15 cellular contexts compared by ENCODE assay signal in genomic region chr9:93062364-93062763, GRCh38. TPM values are rescaled to one million over a fixed set of nuclear protein-coding genes. Genes with fewer than 3 reads are reported as not detected.
DNase-seq lines count a peak whose midpoint lies in the region; ATAC-seq and TF ChIP-seq lines count a peak whose summit lies in the region.
"Had no signal": no experiment of that assay in that cellular context is flagged by ENCODE, and none has a peak within 500 bp of the region (broad histone marks: within the 10 kb centered on the region; RNA-seq: fewer than 3 reads in every experiment).

No MANE protein-coding gene starts in this region.

- WGBS in thymus: 62% methylated on average over 2 of the region's 2 CpGs
- 78 to 95% (median 93%) methylated on average over 1 to 2 of the region's 2 CpGs for WGBS in adrenal gland, 4 donors

- H3K4me3 Mint-ChIP-seq in activated naive CD4-positive, alpha-beta T cell treated with anti-CD3 and anti-CD28 coated beads, Interleukin-2, amount 10 ng/mL, durations not matched to agents 7 days and 5 days: peak overlapping the region; percentile 92
- peak overlapping the region; percentile 85 for H3K4me3 Mint-ChIP-seq in central memory CD8-positive, alpha-beta T cell

- no peaks in the 10 kb centered on the region for H3K27me3 ChIP-seq in thymus (ENCODE audit: control insufficient read depth, insufficient read depth)
- no peaks in the 10 kb centered on the region for H3K27me3 ChIP-seq in adrenal gland
- H3K27me3 ChIP-seq: left lung had no signal

- no peak for TF ChIP-seq POLR2A in adrenal gland (IDR thresholded peaks at IDR 0.05)

- no peaks in the 10 kb centered on the region for H3K36me3 ChIP-seq in thymus (ENCODE audit: control insufficient read depth, insufficient read depth)
- H3K36me3 ChIP-seq in adrenal gland (replicated peaks in 1 of 2): no peaks in the 10 kb centered on the region
- H3K36me3 ChIP-seq: left lung had no signal

- H3K27ac ChIP-seq in thymus (ENCODE audit: low read depth) (peak overlapping the region; percentile 96), adrenal gland (no peak overlapping the region)
- H3K27ac ChIP-seq: dorsolateral prefrontal cortex, left lung, VCaP had no signal

- no peak for ATAC-seq in central memory CD8-positive, alpha-beta T cell (replicated peaks; ENCODE audit: extremely low read depth, poor library complexity, severe bottlenecking)
- ATAC-seq: left lung had no signal

- H3K4me1 Mint-ChIP-seq in activated naive CD4-positive, alpha-beta T cell treated with anti-CD3 and anti-CD28 coated beads, Interleukin-2, amount 10 ng/mL, durations not matched to agents 7 days and 5 days: peaks cover 89% of the 10 kb centered on the region
- H3K4me1 Mint-ChIP-seq in central memory CD8-positive, alpha-beta T cell: peaks cover 76% of the 10 kb centered on the region

- H3K4me1 ChIP-seq in thymus (ENCODE audit: control insufficient read depth, insufficient read depth, low read length) (peaks cover 61% of the 10 kb centered on the region), adrenal gland (replicated peaks in 1 of 2) (peaks cover 11% of the 10 kb centered on the region in 2 donors)

- no peaks in the 10 kb centered on the region for H3K27me3 Mint-ChIP-seq in activated naive CD4-positive, alpha-beta T cell treated with anti-CD3 and anti-CD28 coated beads, Interleukin-2, amount 10 ng/mL, durations not matched to agents 7 days and 5 days
- no peaks in the 10 kb centered on the region for H3K27me3 Mint-ChIP-seq in central memory CD8-positive, alpha-beta T cell

- H3K36me3 Mint-ChIP-seq in activated naive CD4-positive, alpha-beta T cell treated with anti-CD3 and anti-CD28 coated beads, Interleukin-2, amount 10 ng/mL, durations not matched to agents 7 days and 5 days: peaks cover 61% of the 10 kb centered on the region
- peaks cover 17% of the 10 kb centered on the region for H3K36me3 Mint-ChIP-seq in central memory CD8-positive, alpha-beta T cell (ENCODE audit: insufficient read depth)

- DNase-seq in activated naive CD4-positive, alpha-beta T cell treated with anti-CD3 and anti-CD28 coated beads, Interleukin-2, amount 10 ng/mL, durations not matched to agents 7 days and 5 days: no peak
- no peak for DNase-seq in activated naive CD4-positive, alpha-beta T cell treated with Interleukin-2 at 50 U/mL for 16 hours
- DNase-seq in NCI-H69 (lab: John Stamatoyannopoulos, UW) (peak; percentile 61), foreskin fibroblast (no peak), adrenal gland (no peak), GM20000 (ENCODE audit: low spot score) (no peak)
- no peak for DNase-seq in central memory CD8-positive, alpha-beta T cell (ENCODE audit: low spot score in 2 of 2)
- DNase-seq: amniotic stem cell; dorsolateral prefrontal cortex; GOT3; NCI-H2081; stimulated activated CD4-positive, alpha-beta T cell treated with anti-CD3 and anti-CD28 coated beads, Interleukin-2, amount 100 ng/mL, for 48 hours had no signal

- no peaks in the 10 kb centered on the region for H3K9me3 Mint-ChIP-seq in activated naive CD4-positive, alpha-beta T cell treated with anti-CD3 and anti-CD28 coated beads, Interleukin-2, amount 10 ng/mL, durations not matched to agents 7 days and 5 days
- H3K9me3 Mint-ChIP-seq in central memory CD8-positive, alpha-beta T cell: no peaks in the 10 kb centered on the region

- H3K4me3 ChIP-seq in thymus (ENCODE audit: low read length): peak overlapping the region; percentile 14
- no peak overlapping the region for H3K4me3 ChIP-seq in foreskin fibroblast (ENCODE audit: low read depth in 1 of 2, low read length in 2 of 2)
- no peak overlapping the region for H3K4me3 ChIP-seq in adrenal gland
- H3K4me3 ChIP-seq: dorsolateral prefrontal cortex, left lung had no signal

- TF ChIP-seq CTCF in foreskin fibroblast (IDR thresholded peaks at IDR 0.05; ENCODE audit: low read depth, low read length) (no peak), adrenal gland (IDR thresholded peaks at IDR 0.05) (no peak), GM20000 (IDR thresholded peaks at IDR 0.05; ENCODE audit: extremely low read depth, missing control alignments) (no peak)

- H3K9me3 ChIP-seq in thymus (ENCODE audit: control insufficient read depth) (peaks cover 2% of the 10 kb centered on the region), adrenal gland (replicated peaks in 1 of 3) (no peaks in the 10 kb centered on the region)
- H3K9me3 ChIP-seq: left lung had no signal

- peak overlapping the region; percentile 100 for H3K27ac Mint-ChIP-seq in activated naive CD4-positive, alpha-beta T cell treated with anti-CD3 and anti-CD28 coated beads, Interleukin-2, amount 10 ng/mL, durations not matched to agents 7 days and 5 days
- H3K27ac Mint-ChIP-seq in central memory CD8-positive, alpha-beta T cell (ENCODE audit: low read depth): peak overlapping the region; percentile 81

- intact Hi-C loops in adrenal gland (cut with DNase I): no loop called here

- CTCF ChIA-PET in activated naive CD4-positive, alpha-beta T cell treated with anti-CD3 and anti-CD28 coated beads, Interleukin-2, amount 10 ng/mL, durations not matched to agents 7 days and 5 days (lab: Charles Lee): interaction anchor here (0.9 to 1.6 kb wide), 3 partner anchors 37 to 59 kb away, joined by 3 to 8 read pairs (median 3); no protein-coding TSS in a partner anchor

RNA-seq across cellular contexts. Expression of gene SUSD3, which starts 3.9 kb away (rescaled TPM):
- polyA plus RNA-seq in thymus (31.0 TPM), adrenal gland (1 to 10 TPM in 2 of 3 donors, under 1 TPM in 1; 0.60 to 1.7 (median 1.1) TPM)
- total RNA-seq in adrenal gland: 1 to 10 TPM; 1.4 to 4.9 (median 3.3) TPM

RNA-seq across cellular contexts. Expression of gene CARD19, which starts 33.7 kb away (rescaled TPM):
- polyA plus RNA-seq in thymus (24.8 TPM), adrenal gland (10 to 100 TPM; 10.7 to 69.1 (median 68.4) TPM)
- 10 to 100 TPM; 29.7 to 75.0 (median 39.2) TPM for total RNA-seq in adrenal gland

Comparison
In these comparisons a context has a peak if more than half of its experiments do, and no peak if none do; other contexts are left out.
1. RNA of gene SUSD3, which starts 3.9 kb away (polyA plus RNA-seq): 31.0 TPM in thymus (single experiment); 0.60 to 1.7 TPM in adrenal gland; every median in the first group is over 10 times any median in the second.